8 cellular contexts compared by ENCODE assay signal in the genomic region with DNA sequence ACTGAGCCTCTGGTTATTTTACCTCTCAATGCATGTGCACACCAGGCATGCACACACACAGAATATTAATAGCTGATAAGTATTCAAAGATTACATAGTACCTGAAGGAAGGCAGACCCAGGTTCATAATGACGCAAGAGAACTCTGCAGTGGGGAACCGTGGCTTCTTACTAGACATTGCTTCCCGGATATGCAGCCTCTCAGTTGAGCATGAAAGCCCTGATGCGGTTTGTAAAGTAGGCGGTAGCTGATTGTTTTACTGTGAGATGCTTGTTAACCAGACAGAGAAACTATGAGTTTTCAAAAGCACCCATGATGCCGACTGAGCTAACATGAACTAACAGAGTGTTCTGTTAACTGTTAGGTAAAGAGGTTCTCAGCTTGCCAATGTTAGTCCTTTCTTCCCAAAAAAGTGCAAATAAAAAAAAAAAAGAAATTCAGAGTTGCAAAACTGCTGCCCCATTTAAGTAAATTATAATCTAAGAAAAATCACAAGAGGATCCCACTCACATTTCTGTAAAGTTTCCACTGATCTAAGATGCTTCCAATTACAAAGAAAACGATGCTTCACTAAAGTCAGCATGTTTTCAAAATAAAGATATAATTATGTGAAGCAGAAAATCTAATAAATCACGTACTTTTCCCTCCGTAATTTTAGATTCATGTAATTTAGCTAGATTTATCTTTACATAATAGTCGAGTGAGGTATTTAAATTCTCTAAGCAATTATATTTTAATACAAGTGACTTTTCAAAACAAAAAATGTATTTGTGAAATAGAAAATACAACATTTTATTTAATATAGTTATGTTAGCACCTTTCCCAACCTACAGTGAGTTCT. TPM values are rescaled to one million over a fixed set of nuclear protein-coding genes. Genes with fewer than 3 reads are reported as not detected.
DNase-seq lines count a peak whose midpoint lies in the region; ATAC-seq and TF ChIP-seq lines count a peak whose summit lies in the region.

No MANE protein-coding gene starts in this region.

- WGBS in HUES64, result 10% methylated on average over 6 of the region's 10 CpGs

- peaks cover 77 to 93% (median 84%) of the 10 kb centered on the region in 3 donors for H3K27me3 Mint-ChIP-seq in CD14-positive monocyte (ENCODE audit: low read depth in 3 of 3)
- H3K27me3 Mint-ChIP-seq in naive thymus-derived CD8-positive, alpha-beta T cell, result peaks cover 12 to 42% (median 20%) of the 10 kb centered on the region in 5 donors

- DNase-seq in CD14-positive monocyte (ENCODE audit: low spot score) (no peak), NCI-H446 (lab: John Stamatoyannopoulos, UW) (no peak), NCI-H1694 treated with DMSO at 0.1 percent for 48 hours (lab: John Stamatoyannopoulos, UW) (no peak), cerebellar cortex (ENCODE audit: low spot score) (no peak), HuH-7 (ENCODE audit: low spot score) (no peak)
- DNase-seq in activated naive CD4-positive, alpha-beta T cell treated with anti-CD3 and anti-CD28 coated beads, Interleukin-2, amount 50 U/mL, for 72 hours (ENCODE audit: low spot score in 2 of 2), result peak in 1 of 2 donors; percentile 57
- DNase-seq in naive thymus-derived CD8-positive, alpha-beta T cell, result peak in 8 of 10 donors; percentile 49 to 86 (median 70)

- peaks cover 0 to 19% (median 7%) of the 10 kb centered on the region in 7 donors for H3K9me3 Mint-ChIP-seq in CD14-positive monocyte
- no peaks in the 10 kb centered on the region for H3K9me3 Mint-ChIP-seq in activated naive CD4-positive, alpha-beta T cell treated with anti-CD3 and anti-CD28 coated beads, Interleukin-2, amount 50 U/mL, for 72 hours
- no peaks in the 10 kb centered on the region for H3K9me3 Mint-ChIP-seq in naive thymus-derived CD8-positive, alpha-beta T cell

- peak; percentile 69 to 85 for ATAC-seq in activated naive CD4-positive, alpha-beta T cell treated with anti-CD3 and anti-CD28 coated beads, Interleukin-2, amount 50 U/mL, for 72 hours
- peak; percentile 91 to 93 for ATAC-seq in naive thymus-derived CD8-positive, alpha-beta T cell

- H3K4me3 ChIP-seq in HUES64 (ENCODE audit: low read length), result peak overlapping the region; percentile 79

- H3K27me3 ChIP-seq in HUES64 (ENCODE audit: insufficient read depth, low read length), result peaks cover 60% of the 10 kb centered on the region

- H3K9me3 ChIP-seq in HUES64 (ENCODE audit: insufficient read depth, low read depth, low read length), result no peaks in the 10 kb centered on the region

- peak overlapping the region; percentile 77 to 88 for H3K4me3 Mint-ChIP-seq in CD14-positive monocyte
- H3K4me3 Mint-ChIP-seq in naive thymus-derived CD8-positive, alpha-beta T cell, result peak overlapping the region; percentile 51 to 84 (median 70)

- H3K4me1 Mint-ChIP-seq in CD14-positive monocyte, result peaks cover 45% of the 10 kb centered on the region
- peaks cover 12 to 40% (median 31%) of the 10 kb centered on the region in 4 donors for H3K4me1 Mint-ChIP-seq in naive thymus-derived CD8-positive, alpha-beta T cell

- TF ChIP-seq CTCF in CD14-positive monocyte (IDR thresholded peaks at IDR 0.05), result no peak

- H3K36me3 ChIP-seq in HUES64 (ENCODE audit: insufficient read depth, low read length), result 0 out of 2 replicates have a peak, but pooled peaks cover 5% of the 10 kb centered on the region

- peaks cover 0 to 10% of the 10 kb centered on the region in 2 donors for H3K36me3 Mint-ChIP-seq in CD14-positive monocyte
- H3K36me3 Mint-ChIP-seq in activated naive CD4-positive, alpha-beta T cell treated with anti-CD3 and anti-CD28 coated beads, Interleukin-2, amount 50 U/mL, for 72 hours, result no peaks in the 10 kb centered on the region
- H3K36me3 Mint-ChIP-seq in naive thymus-derived CD8-positive, alpha-beta T cell, result no peaks in the 10 kb centered on the region

- H3K9ac ChIP-seq in HUES64 (ENCODE audit: low read depth, low read length), result peak overlapping the region; percentile 65; the same call in 1 of the 2 replicates

- no peak overlapping the region for H3K27ac Mint-ChIP-seq in CD14-positive monocyte
- H3K27ac Mint-ChIP-seq in activated naive CD4-positive, alpha-beta T cell treated with anti-CD3 and anti-CD28 coated beads, Interleukin-2, amount 50 U/mL, for 72 hours, result peak overlapping the region in 1 of 2 donors; percentile 4
- peak overlapping the region in 9 of 10 donors; percentile 23 to 92 (median 77) for H3K27ac Mint-ChIP-seq in naive thymus-derived CD8-positive, alpha-beta T cell

- H3K27ac ChIP-seq in HUES64 (ENCODE audit: low read depth, low read length), result no peak overlapping the region

- peaks cover 57% of the 10 kb centered on the region for H3K4me1 ChIP-seq in HUES64 (ENCODE audit: insufficient read depth, low read length)

- POLR2A ChIA-PET in naive thymus-derived CD8-positive, alpha-beta T cell (lab: Charles Lee), result interaction anchor here (0.6 to 1.0 kb wide), 3 partner anchors 12 to 1038 kb away, joined by 3 read pairs; no protein-coding TSS in a partner anchor

- intact Hi-C loops in CD14-positive monocyte (cut with micrococcal nuclease), result no loop called here

RNA-seq across cellular contexts. Expression of a gene that starts 2.2 kb away (rescaled TPM):
- polyA plus RNA-seq in CD14-positive monocyte, result not detected
- polyA plus RNA-seq in HUES64 (2013, experiment 1 of 2), result 40.7 TPM
- 34.1 TPM for polyA plus RNA-seq in HUES64 (2013, experiment 2 of 2)
- total RNA-seq in activated naive CD4-positive, alpha-beta T cell treated with anti-CD3 and anti-CD28 coated beads, Interleukin-2, amount 50 U/mL, for 72 hours, result 10 to 100 TPM in 1 of 2 donors, 1 to 10 TPM in 1; 4.0 to 25.5 TPM
- total RNA-seq in naive thymus-derived CD8-positive, alpha-beta T cell, result 1 to 10 TPM; 1.3 TPM
- 1 to 10 TPM in 2 of 3 donors, under 1 TPM in 1; 0.97 to 2.4 (median 2.0) TPM for polyA plus RNA-seq in naive thymus-derived CD8-positive, alpha-beta T cell

Comparison
In these comparisons a context has a peak if more than half of its experiments do, and no peak if none do; other contexts are left out.
1. DNase-seq: peak in naive thymus-derived CD8-positive, alpha-beta T cell (8 of 10); none in CD14-positive monocyte (single experiment), NCI-H446 (0 of 2), NCI-H1694 treated with DMSO at 0.1 percent for 48 hours (single experiment), cerebellar cortex (single experiment) and HuH-7 (single experiment).
2. H3K27ac Mint-ChIP-seq: peak in naive thymus-derived CD8-positive, alpha-beta T cell (9 of 10); none in CD14-positive monocyte (0 of 7).